25 cellular contexts compared by ENCODE assay signal in genomic region chr11:124983674-124984511, GRCh38. TPM values are rescaled to one million over a fixed set of nuclear protein-coding genes. Genes with fewer than 3 reads are reported as not detected.
DNase-seq lines count a peak whose midpoint lies in the region; ATAC-seq, FAIRE-seq and TF ChIP-seq lines count a peak whose summit lies in the region.
"Had no signal": no experiment of that assay in that cellular context is flagged by ENCODE, and none has a peak within 500 bp of the region (broad histone marks: within the 10 kb centered on the region; RNA-seq: fewer than 3 reads in every experiment).

No MANE protein-coding gene starts in this region.

- H3K27me3 ChIP-seq in SK-N-SH (ENCODE audit: insufficient read depth) (no peaks in the 10 kb centered on the region), trophoblast cell (ENCODE audit: insufficient read depth, low read length) (no peaks in the 10 kb centered on the region)
- H3K27me3 ChIP-seq: BE2C had no signal

- WGBS in SK-N-SH (ENCODE audit: low lambda C conversion rate), result 92% methylated on average over 12 of the region's 17 CpGs
- WGBS in trophoblast cell (ENCODE audit: extremely low coverage, insufficient coverage, insufficient read length), result no CpG with 5 or more reads among the region's 17 CpGs

- POLR2A ChIA-PET in SK-N-SH (lab: Yijun Ruan, JAX), result no interaction called here
- POLR2A ChIA-PET in WTC11 (lab: Charles Lee), result no interaction called here

- FAIRE-seq in kidney (lab: Jason Lieb, UNC), result no peak
- FAIRE-seq: RCC 7860 had no signal

- H3K4ac ChIP-seq in trophoblast cell (ENCODE audit: low read depth, low read length), result no peak overlapping the region

- H3K23ac ChIP-seq in trophoblast cell (ENCODE audit: low read length), result no peak overlapping the region

- H3K4me1 Mint-ChIP-seq in WTC11, result no peaks in the 10 kb centered on the region

- DNase-seq in SK-N-SH (peak; percentile 5), WTC11 (ENCODE audit: low spot score) (no peak), kidney (peak; percentile 59), trophoblast cell (no peak), GM13977 (ENCODE audit: low spot score) (no peak), SW480 (ENCODE audit: low spot score) (no peak)
- no peak for DNase-seq in activated CD4-positive, CD25-positive, alpha-beta regulatory T cell treated with anti-CD3 and anti-CD28 coated beads, Interleukin-2, amount 50 U/mL, for 72 hours
- DNase-seq: BE2C, Calu3, HCEC 1CT, KBM-7, MV-4-11, NCI-H1105, NCI-H146, NCI-H1930, NCI-H2107, NCI-H446, NCI-H524 treated with DMSO at 0.1 percent for 48 hours, NCI-H774, SIG-M5 had no signal

- H3K4me3 Mint-ChIP-seq in WTC11, result no peak overlapping the region

- H3K9me2 ChIP-seq in SK-N-SH, result no peaks in the 10 kb centered on the region

- peaks cover 8% of the 10 kb centered on the region for H3K27me3 Mint-ChIP-seq in WTC11 (ENCODE audit: low read depth)

- H3K4me3 ChIP-seq in SK-N-SH (ENCODE audit: low read depth in 2 of 2, low read length in 1 of 2), result no peak overlapping the region
- no peak overlapping the region for H3K4me3 ChIP-seq in kidney (ENCODE audit: low read length in 2 of 2)
- peak overlapping the region; percentile 8 for H3K4me3 ChIP-seq in trophoblast cell (ENCODE audit: low read depth, low read length)

- TF ChIP-seq EP300 in SK-N-SH (IDR thresholded peaks at IDR 0.05; ENCODE audit: borderline replicate concordance in 1 of 2, low read depth in 1 of 2, low read length in 1 of 2), result no peak

- H3K9me3 ChIP-seq in SK-N-SH, result peaks cover 5% of the 10 kb centered on the region; the same call in 1 of the 2 replicates
- H3K9me3 ChIP-seq in kidney (ENCODE audit: control insufficient read depth in 1 of 2, low read length in 2 of 2), result peaks cover 0 to 9% of the 10 kb centered on the region in 2 donors
- peaks cover 2% of the 10 kb centered on the region for H3K9me3 ChIP-seq in trophoblast cell (ENCODE audit: insufficient read depth, low read depth, low read length)
- H3K9me3 ChIP-seq: BE2C had no signal

- H2BK5ac ChIP-seq in trophoblast cell (ENCODE audit: low read depth, low read length, poor library complexity), result no peak overlapping the region

- no peaks in the 10 kb centered on the region for H3F3A ChIP-seq in SK-N-SH (replicated peaks; ENCODE audit: insufficient read depth)

- no peak overlapping the region for H4K8ac ChIP-seq in trophoblast cell (ENCODE audit: low read depth, low read length)

- peaks cover 42% of the 10 kb centered on the region for H3K9me3 Mint-ChIP-seq in WTC11

- no peak for TF ChIP-seq CTCF in SK-N-SH (IDR thresholded peaks at IDR 0.05)
- TF ChIP-seq CTCF in WTC11 (IDR thresholded peaks at IDR 0.05), result no peak
- no peak for TF ChIP-seq CTCF in kidney (IDR thresholded peaks at IDR 0.05; ENCODE audit: borderline replicate concordance, extremely low read depth, insufficient read depth)
- TF ChIP-seq CTCF in GM13977 (IDR thresholded peaks at IDR 0.05; ENCODE audit: extremely low read depth, insufficient read depth, missing control alignments), result no peak

- no peak overlapping the region for H4K12ac ChIP-seq in trophoblast cell (ENCODE audit: low read depth, low read length)

- H3K36me3 Mint-ChIP-seq in WTC11, result peaks cover 27% of the 10 kb centered on the region

- H3K79me2 ChIP-seq in SK-N-SH (ENCODE audit: insufficient read depth) (no peaks in the 10 kb centered on the region), trophoblast cell (ENCODE audit: control insufficient read depth, insufficient read depth, low read length, poor library complexity) (no peaks in the 10 kb centered on the region)

- H2BK12ac ChIP-seq in trophoblast cell (ENCODE audit: low read length), result no peak overlapping the region

- H3K4me2 ChIP-seq in SK-N-SH (no peak overlapping the region), trophoblast cell (ENCODE audit: low read length) (no peak overlapping the region)

- H4K20me1 ChIP-seq in SK-N-SH (ENCODE audit: insufficient read depth), result no peaks in the 10 kb centered on the region

- no peaks in the 10 kb centered on the region for H3K4me1 ChIP-seq in SK-N-SH (ENCODE audit: control insufficient read depth in 1 of 2, insufficient read depth in 2 of 2, low read depth in 1 of 2, low read length in 1 of 2)
- no peaks in the 10 kb centered on the region for H3K4me1 ChIP-seq in kidney (ENCODE audit: control insufficient read depth in 1 of 2, insufficient read depth in 1 of 2, low read depth in 1 of 2, low read length in 2 of 2)
- no peaks in the 10 kb centered on the region for H3K4me1 ChIP-seq in trophoblast cell (ENCODE audit: control insufficient read depth in 1 of 2, insufficient read depth in 2 of 2, low read length in 2 of 2)
- H3K4me1 ChIP-seq: BE2C had no signal

- intact Hi-C loops in kidney (cut with DNase I), result no loop called here

- H3K36me3 ChIP-seq in SK-N-SH (replicated peaks in 1 of 2; ENCODE audit: control insufficient read depth in 1 of 2, insufficient read depth in 2 of 2, low read length in 1 of 2) (no peaks in the 10 kb centered on the region), kidney (ENCODE audit: control insufficient read depth in 1 of 2, insufficient read depth in 2 of 2, low read length in 2 of 2) (no peaks in the 10 kb centered on the region), trophoblast cell (ENCODE audit: control insufficient read depth in 1 of 2, insufficient read depth in 2 of 2, low read length in 2 of 2) (no peaks in the 10 kb centered on the region)
- H3K36me3 ChIP-seq: BE2C had no signal

- H3K79me1 ChIP-seq in trophoblast cell (ENCODE audit: low read length), result no peaks in the 10 kb centered on the region

- no peak overlapping the region for H3K14ac ChIP-seq in trophoblast cell (ENCODE audit: low read length)

- CTCF ChIA-PET in SK-N-SH (lab: Yijun Ruan, JAX), result interaction anchor here (1.5 kb wide), 1 partner anchor 450 kb away, joined by 3 read pairs; no protein-coding TSS in a partner anchor
- CTCF ChIA-PET in WTC11 (lab: Charles Lee), result no interaction called here

- no peak overlapping the region for H2AFZ ChIP-seq in SK-N-SH (ENCODE audit: low read depth)
- no peak overlapping the region for H2AFZ ChIP-seq in trophoblast cell (ENCODE audit: insufficient read depth, low read length, poor library complexity)

- H2AK5ac ChIP-seq in trophoblast cell (ENCODE audit: low read length), result no peak overlapping the region

- no peak overlapping the region for H2BK120ac ChIP-seq in trophoblast cell (ENCODE audit: insufficient read depth, low read length, poor library complexity)

- no peak overlapping the region for H3K18ac ChIP-seq in trophoblast cell (ENCODE audit: low read length)

- ATAC-seq in SK-N-SH treated with all-trans-retinoic acid at 6 μM for 48 hours (no peak), WTC11 (peak; percentile 44; the same call in 1 of the 2 replicates)

- H3K27ac ChIP-seq in SK-N-SH (ENCODE audit: low read depth in 2 of 2, low read length in 1 of 2) (no peak overlapping the region), kidney (ENCODE audit: low read depth in 2 of 2, low read length in 2 of 2) (no peak overlapping the region), trophoblast cell (ENCODE audit: low read depth, low read length) (no peak overlapping the region)
- H3K27ac ChIP-seq: 22Rv1 had no signal

- H3K9ac ChIP-seq in SK-N-SH, result no peak overlapping the region
- H3K9ac ChIP-seq in kidney (ENCODE audit: low read length in 2 of 2), result no peak overlapping the region
- no peak overlapping the region for H3K9ac ChIP-seq in trophoblast cell (ENCODE audit: low read length)

- in situ Hi-C loops in GM13977 (cut with MboI; ENCODE audit: low pct_unique_long_range_greater_than_20kb, low sequenced_read_pairs, unreplicated experiment), result no loop called here

- no peak for TF ChIP-seq RAD21 in SK-N-SH (IDR thresholded peaks at IDR 0.05; ENCODE audit: low read length)

- no peak overlapping the region for H3K27ac Mint-ChIP-seq in WTC11

- no peak overlapping the region for H4K91ac ChIP-seq in trophoblast cell (ENCODE audit: low read depth, low read length)

TF ChIP-seq in SK-N-SH, 30 proteins besides CTCF, POLR2A, EP300 and RAD21 (continues in another document):
- no peak for TF ChIP-seq POLR2AphosphoS5 (IDR thresholded peaks at IDR 0.05; ENCODE audit: low read depth, low read length)

TF ChIP-seq in SK-N-SH treated with all-trans-retinoic acid at 6 μM for 48 hours, 23 proteins besides CTCF, POLR2A, EP300 and RAD21 (continues in another document):
- TF ChIP-seq ZNF70 (CRISPR knock-in tag; IDR thresholded peaks at IDR 0.05), result no peak

TF ChIP-seq in WTC11, 78 proteins besides CTCF, POLR2A, EP300 and RAD21 (continues in another document):
- TF ChIP-seq HMGA2 (CRISPR knock-in tag; IDR thresholded peaks at IDR 0.05) (no peak), CREM (CRISPR knock-in tag; IDR thresholded peaks at IDR 0.05) (no peak), ZNF416 (CRISPR knock-in tag; IDR thresholded peaks at IDR 0.05) (no peak), JAZF1 (CRISPR knock-in tag; IDR thresholded peaks at IDR 0.05) (no peak), ZNF671 (CRISPR knock-in tag; IDR thresholded peaks at IDR 0.05) (no peak), SMAD3 (CRISPR knock-in tag; IDR thresholded peaks at IDR 0.05; ENCODE audit: borderline replicate concordance) (no peak), ZMAT4 (CRISPR knock-in tag; IDR thresholded peaks at IDR 0.05) (no peak)

RNA-seq across cellular contexts. Expression of gene CCDC15, which starts 29.9 kb away (rescaled TPM):
- 0.69 and 0.91 TPM in 2 replicates for polyA plus RNA-seq in SK-N-SH (2012; rRNA removed)
- polyA plus RNA-seq in SK-N-SH (2012; cell fraction: cytosol; rRNA removed), result 0.88 and 1.0 TPM in 2 replicates
- polyA plus RNA-seq in SK-N-SH (2012; cell fraction: nucleus; rRNA removed), result 0.76 and 1.2 TPM in 2 replicates
- 2.1 to 2.6 TPM (median 2.4 TPM) in 3 replicates for total RNA-seq in WTC11 (2021)
- 1.5 TPM for total RNA-seq in kidney
- polyA plus RNA-seq in kidney (ENCODE audit: insufficient read depth, low read depth, low replicate concordance), result 0.22 TPM
- 1.5 TPM in 2 replicates for polyA plus RNA-seq in trophoblast cell (2013)

RNA-seq across cellular contexts. Expression of gene HEPACAM, which starts 48.0 kb away (rescaled TPM):
- polyA plus RNA-seq in SK-N-SH (2012; rRNA removed), result not detected in 2 replicates
- not detected in 2 replicates for polyA plus RNA-seq in SK-N-SH (2012; cell fraction: cytosol; rRNA removed)
- 0.01 and 0.07 TPM in 2 replicates for polyA plus RNA-seq in SK-N-SH (2012; cell fraction: nucleus; rRNA removed)
- not detected in 3 replicates for total RNA-seq in WTC11 (2021)
- total RNA-seq in kidney, result not detected
- 0.30 TPM for polyA plus RNA-seq in kidney (ENCODE audit: insufficient read depth, low read depth, low replicate concordance)
- 0.04 TPM in 1 of 2 replicates, not detected in the other for polyA plus RNA-seq in trophoblast cell (2013)
- total RNA-seq: Calu3, LHCN-M2, MCF 10A had no signal

Comparison
In these comparisons a context has a peak if more than half of its experiments do, and no peak if none do; other contexts are left out.
1. DNase-seq: peak in SK-N-SH (single experiment) and kidney (single experiment); none in WTC11 (single experiment), trophoblast cell (0 of 2), GM13977 (single experiment), SW480 (single experiment) and activated CD4-positive, CD25-positive, alpha-beta regulatory T cell treated with anti-CD3 and anti-CD28 coated beads, Interleukin-2, amount 50 U/mL, for 72 hours (single experiment).